ENCODE assay signal across 8 cellular contexts in genomic region chr7:112286294-112287086, GRCh38.
DNase-seq lines count a peak whose midpoint lies in the region; ATAC-seq and TF ChIP-seq lines count a peak whose summit lies in the region.

No MANE protein-coding gene starts in this region.

- no peak overlapping the region for H3K27ac ChIP-seq in Karpas-422 (ENCODE audit: low read length)

- no peak overlapping the region for H3K4me2 ChIP-seq in Karpas-422 (ENCODE audit: low read depth, low read length, poor library complexity, severe bottlenecking)

- H3K4me1 ChIP-seq in Karpas-422 (ENCODE audit: low read length): peaks cover 5% of the 10 kb centered on the region

- H3K9me3 ChIP-seq in Karpas-422 (ENCODE audit: low read length): no peaks in the 10 kb centered on the region

- H3K4me3 ChIP-seq in Karpas-422 (ENCODE audit: low read length): no peak overlapping the region

- peaks cover 3% of the 10 kb centered on the region for H3K9me3 Mint-ChIP-seq in glutamatergic neuron (ENCODE audit: unreplicated experiment)
- no peaks in the 10 kb centered on the region for H3K9me3 Mint-ChIP-seq in stimulated activated naive CD8-positive, alpha-beta T cell treated with anti-CD3 and anti-CD28 coated beads, Interleukin-15, amount 100 ng/mL, for 72 hours

- no peaks in the 10 kb centered on the region; the same call in 1 of the 2 replicates for H4K20me1 ChIP-seq in Karpas-422 (ENCODE audit: insufficient read depth, low read depth, low read length)

- H2AFZ ChIP-seq in Karpas-422 (ENCODE audit: low read length): no peak overlapping the region

- no peaks in the 10 kb centered on the region for H3K36me3 Mint-ChIP-seq in glutamatergic neuron (ENCODE audit: unreplicated experiment)

- DNase-seq in NCI-H1436 treated with DMSO at 0.1 percent for 48 hours (lab: John Stamatoyannopoulos, UW) (peak; percentile 75), glutamatergic neuron (peak; percentile 34), MV-4-11 (lab: John Stamatoyannopoulos, UW) (no peak), Karpas-422 (no peak), CD1c-positive myeloid dendritic cell (ENCODE audit: extremely low spot score) (no peak)
- DNase-seq in stimulated activated naive CD8-positive, alpha-beta T cell treated with anti-CD3 and anti-CD28 coated beads, Interleukin-15, amount 100 ng/mL, for 72 hours: no peak

- H3K79me2 ChIP-seq in Karpas-422 (ENCODE audit: low read length): no peaks in the 10 kb centered on the region

- peak overlapping the region; percentile 80 for H3K27ac Mint-ChIP-seq in glutamatergic neuron (ENCODE audit: unreplicated experiment)
- H3K27ac Mint-ChIP-seq in stimulated activated naive CD8-positive, alpha-beta T cell treated with anti-CD3 and anti-CD28 coated beads, Interleukin-15, amount 100 ng/mL, for 72 hours: no peak overlapping the region

- no peaks in the 10 kb centered on the region for H3K36me3 ChIP-seq in Karpas-422 (ENCODE audit: insufficient read depth, low read length)

- H3K4me3 Mint-ChIP-seq in glutamatergic neuron (ENCODE audit: unreplicated experiment): peak overlapping the region; percentile 17
- H3K4me3 Mint-ChIP-seq in stimulated activated naive CD8-positive, alpha-beta T cell treated with anti-CD3 and anti-CD28 coated beads, Interleukin-15, amount 100 ng/mL, for 72 hours: no peak overlapping the region

- peaks cover 21% of the 10 kb centered on the region for H3K4me1 Mint-ChIP-seq in glutamatergic neuron (ENCODE audit: low read depth, unreplicated experiment)
- H3K4me1 Mint-ChIP-seq in stimulated activated naive CD8-positive, alpha-beta T cell treated with anti-CD3 and anti-CD28 coated beads, Interleukin-15, amount 100 ng/mL, for 72 hours: peaks cover 18% of the 10 kb centered on the region

- no peaks in the 10 kb centered on the region for H3K27me3 Mint-ChIP-seq in glutamatergic neuron (ENCODE audit: unreplicated experiment)
- no peaks in the 10 kb centered on the region for H3K27me3 Mint-ChIP-seq in stimulated activated naive CD8-positive, alpha-beta T cell treated with anti-CD3 and anti-CD28 coated beads, Interleukin-15, amount 100 ng/mL, for 72 hours

- ATAC-seq in GM18520 (IDR thresholded peaks at IDR 0.05; ENCODE audit: unreplicated experiment) (peak; percentile 73), HG02610 (IDR thresholded peaks at IDR 0.05; ENCODE audit: unreplicated experiment) (peak; percentile 94)
- no peak for ATAC-seq in stimulated activated naive CD8-positive, alpha-beta T cell treated with anti-CD3 and anti-CD28 coated beads, Interleukin-15, amount 100 ng/mL, for 72 hours

- H3K9ac ChIP-seq in Karpas-422 (ENCODE audit: low read length): no peak overlapping the region

- no peak for TF ChIP-seq CTCF in glutamatergic neuron (IDR thresholded peaks at IDR 0.05; ENCODE audit: partially characterized antibody, unreplicated experiment)

- no peaks in the 10 kb centered on the region for H3K9me2 ChIP-seq in Karpas-422 (replicated peaks; ENCODE audit: insufficient read depth, low read length)

- no peaks in the 10 kb centered on the region for H3K27me3 ChIP-seq in Karpas-422 (ENCODE audit: low read length)

Comparison
In these comparisons a context has a peak if more than half of its experiments do, and no peak if none do; other contexts are left out.
1. DNase-seq: peak in NCI-H1436 treated with DMSO at 0.1 percent for 48 hours (single experiment) and glutamatergic neuron (single experiment); none in MV-4-11 (single experiment), Karpas-422 (single experiment), CD1c-positive myeloid dendritic cell (single experiment) and stimulated activated naive CD8-positive, alpha-beta T cell treated with anti-CD3 and anti-CD28 coated beads, Interleukin-15, amount 100 ng/mL, for 72 hours (0 of 2).